In genomic region chr1:109500886-109501285, GRCh38 we compare ENCODE assay signal across 15 cellular contexts. TPM values are rescaled to one million over a fixed set of nuclear protein-coding genes. Genes with fewer than 3 reads are reported as not detected.
DNase-seq lines count a peak whose midpoint lies in the region; ATAC-seq and TF ChIP-seq lines count a peak whose summit lies in the region.
"Had no signal": no experiment of that assay in that cellular context is flagged by ENCODE, and none has a peak within 500 bp of the region (broad histone marks: within the 10 kb centered on the region; RNA-seq: fewer than 3 reads in every experiment).

No MANE protein-coding gene starts in this region.

- TF ChIP-seq CTCF in natural killer cell (IDR thresholded peaks at IDR 0.05) = no peak
- TF ChIP-seq CTCF in brain microvascular endothelial cell (IDR thresholded peaks at IDR 0.05; ENCODE audit: low read depth, low read length, missing control alignments) = no peak
- no peak for TF ChIP-seq CTCF in mesothelial cell of epicardium (IDR thresholded peaks at IDR 0.05; ENCODE audit: unreplicated experiment)

- H3K36me3 Mint-ChIP-seq in natural killer cell (peaks cover 7% of the 10 kb centered on the region), mesothelial cell of epicardium (no peaks in the 10 kb centered on the region)
- H3K36me3 Mint-ChIP-seq in natural killer cell treated with Interleukin-12 subunit alpha and Interleukin-12 subunit beta and Interleukin-15 and Interleukin-18, amount 100 ng/mL, for 72 hours = peaks cover 7% of the 10 kb centered on the region

- no peak overlapping the region for H3K27ac ChIP-seq in brain microvascular endothelial cell
- H3K27ac ChIP-seq: foreskin keratinocyte had no signal

- H3K4me1 Mint-ChIP-seq in natural killer cell (peaks cover 59 to 71% of the 10 kb centered on the region in 2 donors), mesothelial cell of epicardium (peaks cover 21% of the 10 kb centered on the region)
- H3K4me1 Mint-ChIP-seq in natural killer cell treated with Interleukin-12 subunit alpha and Interleukin-12 subunit beta and Interleukin-15 and Interleukin-18, amount 100 ng/mL, for 72 hours (ENCODE audit: low read depth in 2 of 2) = peaks cover 33 to 58% of the 10 kb centered on the region in 2 donors

- H3K27me3 ChIP-seq in brain microvascular endothelial cell (replicated peaks) = no peaks in the 10 kb centered on the region
- H3K27me3 ChIP-seq: foreskin keratinocyte had no signal

- no peak for ATAC-seq in natural killer cell
- no peak for ATAC-seq in natural killer cell treated with Interleukin-12 subunit alpha and Interleukin-12 subunit beta and Interleukin-15 and Interleukin-18, amount 100 ng/mL, for 72 hours
- no peak for ATAC-seq in GM21737 (IDR thresholded peaks at IDR 0.05; ENCODE audit: unreplicated experiment)
- no peak for ATAC-seq in HG03135 (IDR thresholded peaks at IDR 0.05; ENCODE audit: unreplicated experiment)
- ATAC-seq: foreskin keratinocyte, sciatic nerve had no signal

- H3K27ac Mint-ChIP-seq in natural killer cell (peak overlapping the region; percentile 81 to 82), mesothelial cell of epicardium (peak overlapping the region; percentile 50)
- H3K27ac Mint-ChIP-seq in natural killer cell treated with Interleukin-12 subunit alpha and Interleukin-12 subunit beta and Interleukin-15 and Interleukin-18, amount 100 ng/mL, for 72 hours = peak overlapping the region in 1 of 2 donors; percentile 53

- H3K9me3 Mint-ChIP-seq in natural killer cell (no peaks in the 10 kb centered on the region), mesothelial cell of epicardium (no peaks in the 10 kb centered on the region)
- H3K9me3 Mint-ChIP-seq in natural killer cell treated with Interleukin-12 subunit alpha and Interleukin-12 subunit beta and Interleukin-15 and Interleukin-18, amount 100 ng/mL, for 72 hours = no peaks in the 10 kb centered on the region

- H3K4me3 Mint-ChIP-seq in natural killer cell (no peak overlapping the region), mesothelial cell of epicardium (no peak overlapping the region)
- H3K4me3 Mint-ChIP-seq in natural killer cell treated with Interleukin-12 subunit alpha and Interleukin-12 subunit beta and Interleukin-15 and Interleukin-18, amount 100 ng/mL, for 72 hours = no peak overlapping the region

- H3K27me3 Mint-ChIP-seq in natural killer cell (ENCODE audit: low read depth in 2 of 2) (no peaks in the 10 kb centered on the region), mesothelial cell of epicardium (ENCODE audit: low read depth) (no peaks in the 10 kb centered on the region)
- H3K27me3 Mint-ChIP-seq in natural killer cell treated with Interleukin-12 subunit alpha and Interleukin-12 subunit beta and Interleukin-15 and Interleukin-18, amount 100 ng/mL, for 72 hours = no peaks in the 10 kb centered on the region

- DNase-seq in natural killer cell (no peak), brain microvascular endothelial cell (peak; percentile 59), mesothelial cell of epicardium (ENCODE audit: low spot score in 2 of 2, unreplicated experiment in 2 of 2) (no peak), NCI-H2081 (lab: John Stamatoyannopoulos, UW) (no peak), RPMI8226 (no peak)
- no peak for DNase-seq in natural killer cell treated with Interleukin-12 subunit alpha and Interleukin-12 subunit beta and Interleukin-15 and Interleukin-18, amount 100 ng/mL, for 72 hours (ENCODE audit: low spot score)
- DNase-seq: activated effector memory CD4-positive, alpha-beta T cell treated with anti-CD3 and anti-CD28 coated beads, Interleukin-2, amount 50 U/mL, for 16 hours; foreskin keratinocyte; NCI-H187 treated with DMSO at 0.1 percent for 48 hours; stimulated activated CD8-positive, alpha-beta memory T cell treated with anti-CD3 and anti-CD28 coated beads, Interleukin-4, amount 100 ng/mL, for 48 hours had no signal

- in situ Hi-C loops in brain microvascular endothelial cell (cut with HindIII; ENCODE audit: low pct_ligation_motif_present, low sequenced_read_pairs) = no loop called here

- H3K4me3 ChIP-seq in brain microvascular endothelial cell (ENCODE audit: low read depth, low read length) = no peak overlapping the region

- intact Hi-C loops in natural killer cell (cut with micrococcal nuclease) = no loop called here

- H3K36me3 ChIP-seq in brain microvascular endothelial cell (replicated peaks) = no peaks in the 10 kb centered on the region

RNA-seq across cellular contexts. Expression of gene CYB561D1, which starts 7.0 kb away (rescaled TPM):
- total RNA-seq in natural killer cell = 10 to 100 TPM; 21.1 to 36.0 (median 34.7) TPM
- 10 to 100 TPM; 13.1 to 18.7 TPM for total RNA-seq in natural killer cell treated with Interleukin-12 subunit alpha and Interleukin-12 subunit beta and Interleukin-15 and Interleukin-18, amount 100 ng/mL, for 72 hours
- total RNA-seq in mesothelial cell of epicardium = 9.5 to 11.7 TPM (median 10.6 TPM) in 3 replicates

RNA-seq across cellular contexts. Expression of gene AMIGO1, which starts 8.6 kb away (rescaled TPM):
- total RNA-seq in natural killer cell = 10 to 100 TPM in 1 of 3 donors, 1 to 10 TPM in 2; 5.0 to 10.7 (median 7.8) TPM
- 1 to 10 TPM in 1 of 2 donors, under 1 TPM in 1; 0.90 to 1.0 TPM for total RNA-seq in natural killer cell treated with Interleukin-12 subunit alpha and Interleukin-12 subunit beta and Interleukin-15 and Interleukin-18, amount 100 ng/mL, for 72 hours
- total RNA-seq in mesothelial cell of epicardium = 5.0 to 5.4 TPM (median 5.1 TPM) in 3 replicates

RNA-seq across cellular contexts. Expression of gene ATXN7L2, which starts 17.2 kb away (rescaled TPM):
- total RNA-seq in natural killer cell = 10 to 100 TPM; 16.4 to 18.5 (median 18.3) TPM
- 10 to 100 TPM in 1 of 2 donors, 1 to 10 TPM in 1; 8.4 to 19.9 TPM for total RNA-seq in natural killer cell treated with Interleukin-12 subunit alpha and Interleukin-12 subunit beta and Interleukin-15 and Interleukin-18, amount 100 ng/mL, for 72 hours
- total RNA-seq in mesothelial cell of epicardium = 13.8 to 14.9 TPM (median 13.8 TPM) in 3 replicates

RNA-seq across cellular contexts. Expression of gene SYPL2, which starts 34.5 kb away (rescaled TPM):
- total RNA-seq in natural killer cell = not detected
- not detected for total RNA-seq in natural killer cell treated with Interleukin-12 subunit alpha and Interleukin-12 subunit beta and Interleukin-15 and Interleukin-18, amount 100 ng/mL, for 72 hours
- 0.11 to 0.22 TPM (median 0.14 TPM) in 3 replicates for total RNA-seq in mesothelial cell of epicardium
- total RNA-seq: foreskin keratinocyte had no signal

RNA-seq across cellular contexts. Expression of gene GPR61, which starts 38.8 kb away (rescaled TPM):
- total RNA-seq in natural killer cell (under 1 TPM in 2 of 3 donors, not detected in 1; 0.75 to 0.91 TPM), mesothelial cell of epicardium (not detected in 3 replicates)
- not detected for total RNA-seq in natural killer cell treated with Interleukin-12 subunit alpha and Interleukin-12 subunit beta and Interleukin-15 and Interleukin-18, amount 100 ng/mL, for 72 hours
- total RNA-seq: HT1080, liver, sciatic nerve had no signal
